18 cellular contexts compared by ENCODE assay signal in the genomic region with DNA sequence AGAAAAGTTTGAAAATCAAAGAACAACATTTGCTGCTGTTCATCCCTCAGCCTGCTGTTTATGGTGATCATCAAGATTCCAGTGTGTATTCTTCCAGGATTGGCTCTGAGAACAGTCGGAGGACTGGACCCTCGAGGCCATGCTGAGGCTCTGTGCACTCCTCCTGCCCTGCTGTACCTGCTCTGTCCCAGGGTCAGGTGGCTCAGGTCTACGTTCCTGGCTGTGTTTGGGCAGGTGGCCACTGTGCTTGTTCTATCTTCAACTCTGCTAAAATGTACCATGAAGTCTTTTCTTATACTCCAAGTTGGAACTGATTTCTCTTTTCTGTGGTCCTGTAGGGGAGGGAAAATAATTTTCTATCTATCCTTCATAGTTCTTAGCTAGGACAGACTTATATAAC.
A peak's percentile ranks its signal among the peaks of the same experiment; 100 is the strongest.
DNase-seq lines count a peak whose midpoint lies in the region; ATAC-seq, FAIRE-seq and TF ChIP-seq lines count a peak whose summit lies in the region.
"Had no signal": no experiment of that assay in that cellular context is flagged by ENCODE, and none has a peak within 500 bp of the region (broad histone marks: within the 10 kb centered on the region; RNA-seq: fewer than 3 reads in every experiment).

No MANE protein-coding gene starts in this region.

- ATAC-seq in CD4-positive, alpha-beta T cell (ENCODE audit: poor library complexity): no peak
- ATAC-seq in effector memory CD8-positive, alpha-beta T cell (replicated peaks): no peak

- peak overlapping the region; percentile 97 for H2BK5ac ChIP-seq in H1 (ENCODE audit: low read depth, low read length)

- H3K9me3 Mint-ChIP-seq in neural progenitor cell (no peaks in the 10 kb centered on the region), progenitor cell of endocrine pancreas (ENCODE audit: low read depth) (peaks cover 6% of the 10 kb centered on the region)
- peaks cover 2% of the 10 kb centered on the region for H3K9me3 Mint-ChIP-seq in CD4-positive, alpha-beta T cell
- H3K9me3 Mint-ChIP-seq in effector memory CD8-positive, alpha-beta T cell: no peaks in the 10 kb centered on the region

- H3K27me3 ChIP-seq in HUES6 (ENCODE audit: control insufficient read depth, insufficient read depth, low read length): no peaks in the 10 kb centered on the region
- no peaks in the 10 kb centered on the region for H3K27me3 ChIP-seq in H1 (replicated peaks in 1 of 4; ENCODE audit: control insufficient read depth in 3 of 4, extremely low read depth in 1 of 4, insufficient read depth in 3 of 4, low read length in 3 of 4)
- H3K27me3 ChIP-seq in neural progenitor cell: no peaks in the 10 kb centered on the region
- no peaks in the 10 kb centered on the region for H3K27me3 ChIP-seq in CD4-positive, alpha-beta T cell (ENCODE audit: control insufficient read depth, insufficient read depth, low read length)
- H3K27me3 ChIP-seq: BE2C had no signal

- DNase-seq in H1 (ENCODE audit: low read depth in 1 of 2, low spot score in 2 of 2) (no peak), neural progenitor cell (ENCODE audit: low spot score) (no peak), progenitor cell of endocrine pancreas (ENCODE audit: low spot score, unreplicated experiment) (no peak)
- no peak for DNase-seq in CD4-positive, alpha-beta T cell
- DNase-seq in effector memory CD8-positive, alpha-beta T cell: no peak
- no peak for DNase-seq in activated CD4-positive, CD25-positive, alpha-beta regulatory T cell (lab: John Stamatoyannopoulos, UW)
- DNase-seq: ACHN; BE2C; C1 segment of cervical spinal cord; Caco-2; CD4-positive, CD25-positive, alpha-beta regulatory T cell; DMS79 treated with DMSO at 0.1 percent for 48 hours; GF-D8; HCEC 1CT; KG1 had no signal

- H3K4me3 Mint-ChIP-seq in neural progenitor cell (no peak overlapping the region), progenitor cell of endocrine pancreas (ENCODE audit: low read depth) (no peak overlapping the region)
- H3K4me3 Mint-ChIP-seq in CD4-positive, alpha-beta T cell: no peak overlapping the region
- no peak overlapping the region for H3K4me3 Mint-ChIP-seq in effector memory CD8-positive, alpha-beta T cell
- H3K4me3 Mint-ChIP-seq: CD4-positive, CD25-positive, alpha-beta regulatory T cell had no signal

- no peak overlapping the region; the same call in 1 of the 2 replicates for H2BK15ac ChIP-seq in H1 (ENCODE audit: low read length)

- peak overlapping the region; percentile 98; the same call in 1 of the 2 replicates for H2BK20ac ChIP-seq in H1 (ENCODE audit: low read length)

- TF ChIP-seq POLR2A in H1 (IDR thresholded peaks at IDR 0.05; ENCODE audit: control extremely low read depth in 1 of 2, low read depth in 2 of 2, low read length in 2 of 2): no peak

- peak overlapping the region; percentile 92; the same call in 1 of the 2 replicates for H2BK12ac ChIP-seq in H1 (ENCODE audit: low read depth, low read length)

- H3K27ac ChIP-seq in HUES6 (ENCODE audit: low read depth, low read length) (peak overlapping the region; percentile 77; the same call in 1 of the 2 replicates), H1 (ENCODE audit: low read depth, low read length) (no peak overlapping the region), neural progenitor cell (no peak overlapping the region)
- H3K27ac ChIP-seq in CD4-positive, alpha-beta T cell (ENCODE audit: low read depth, low read length): no peak overlapping the region

- no peaks in the 10 kb centered on the region for H3K79me1 ChIP-seq in H1 (ENCODE audit: low read depth, low read length)

- H3K79me2 ChIP-seq in H1 (ENCODE audit: control insufficient read depth in 1 of 2, insufficient read depth in 2 of 2, low read length in 2 of 2) (no peaks in the 10 kb centered on the region), neural progenitor cell (ENCODE audit: low read depth) (no peaks in the 10 kb centered on the region)

- no peak overlapping the region for H3K9ac ChIP-seq in HUES6 (ENCODE audit: low read length)
- no peak overlapping the region for H3K9ac ChIP-seq in H1 (replicated peaks in 1 of 4; ENCODE audit: extremely low read depth in 1 of 4, low read depth in 3 of 4, low read length in 3 of 4)
- H3K9ac ChIP-seq in neural progenitor cell: no peak overlapping the region

- peak overlapping the region; percentile 45 for H4K91ac ChIP-seq in H1 (replicated peaks; ENCODE audit: insufficient read length, low read length)

- peak overlapping the region; percentile 17 for H3K4ac ChIP-seq in H1 (replicated peaks; ENCODE audit: insufficient read length, low read depth, low read length)

- H3K4me3 ChIP-seq in HUES6 (ENCODE audit: low read depth, low read length): no peak overlapping the region
- no peak overlapping the region for H3K4me3 ChIP-seq in H1 (ENCODE audit: extremely low read depth in 1 of 4, insufficient read depth in 2 of 4, low read depth in 3 of 4, low read length in 4 of 4)
- H3K4me3 ChIP-seq in neural progenitor cell: no peak overlapping the region

- H4K8ac ChIP-seq in H1 (ENCODE audit: extremely low read depth, insufficient read depth, low read length): no peak overlapping the region

- intact Hi-C loops in CD4-positive, alpha-beta T cell (cut with DNase I, micrococcal nuclease): no loop called here

- H3K56ac ChIP-seq in H1 (replicated peaks; ENCODE audit: insufficient read length, low read depth, low read length): no peak overlapping the region

- H3K9me3 ChIP-seq in HUES6 (ENCODE audit: control insufficient read depth, insufficient read depth, low read depth, low read length) (peaks cover 4% of the 10 kb centered on the region), H1 (ENCODE audit: insufficient read depth in 2 of 2, low read depth in 1 of 2, low read length in 1 of 2) (0 out of 4 replicates have a peak, but pooled peaks cover under 1 to 1% of the 10 kb centered on the region in 2 experiments), neural progenitor cell (ENCODE audit: low read depth) (no peaks in the 10 kb centered on the region)
- H3K9me3 ChIP-seq in CD4-positive, alpha-beta T cell (ENCODE audit: control insufficient read depth, low read length): no peaks in the 10 kb centered on the region
- H3K9me3 ChIP-seq: BE2C, Caco-2 had no signal

- TF ChIP-seq EP300 in H1 (IDR thresholded peaks at IDR 0.05; ENCODE audit: borderline replicate concordance in 1 of 2, low read depth in 2 of 2, low read length in 2 of 2): no peak

- FAIRE-seq in H1 (lab: Jason Lieb, UNC): no peak
- FAIRE-seq: A204.1, D721Med had no signal

- TF ChIP-seq CTCF in H1 (IDR thresholded peaks at IDR 0.05; ENCODE audit: control extremely low read depth in 1 of 3, insufficient read depth in 1 of 3, low read depth in 1 of 3, low read length in 3 of 3) (no peak), neural progenitor cell (IDR thresholded peaks at IDR 0.05) (no peak), progenitor cell of endocrine pancreas (IDR thresholded peaks at IDR 0.05; ENCODE audit: unreplicated experiment) (no peak)
- no peak for TF ChIP-seq CTCF in CD4-positive, alpha-beta T cell (IDR thresholded peaks at IDR 0.05)

- TF ChIP-seq RAD21 in H1 (IDR thresholded peaks at IDR 0.05 in 1 of 2, conservative IDR thresholded peaks at IDR 0.05 in 1 of 2; ENCODE audit: low read depth in 2 of 2, low read length in 2 of 2): no peak

- peak overlapping the region; percentile 2 for H4K5ac ChIP-seq in H1 (ENCODE audit: insufficient read length, low read depth, low read length)

- H3K36me3 Mint-ChIP-seq in neural progenitor cell: no peaks in the 10 kb centered on the region
- no peaks in the 10 kb centered on the region for H3K36me3 Mint-ChIP-seq in progenitor cell of endocrine pancreas (ENCODE audit: insufficient read depth)
- no peaks in the 10 kb centered on the region for H3K36me3 Mint-ChIP-seq in CD4-positive, alpha-beta T cell (ENCODE audit: low read depth)
- no peaks in the 10 kb centered on the region for H3K36me3 Mint-ChIP-seq in effector memory CD8-positive, alpha-beta T cell (ENCODE audit: insufficient read depth)
- H3K36me3 Mint-ChIP-seq: CD4-positive, CD25-positive, alpha-beta regulatory T cell had no signal

- peaks cover 2% of the 10 kb centered on the region for H3K27me3 Mint-ChIP-seq in neural progenitor cell (ENCODE audit: insufficient read depth, low read depth)
- no peaks in the 10 kb centered on the region for H3K27me3 Mint-ChIP-seq in progenitor cell of endocrine pancreas
- peaks cover 17% of the 10 kb centered on the region for H3K27me3 Mint-ChIP-seq in CD4-positive, alpha-beta T cell
- peaks cover 0 to 10% of the 10 kb centered on the region in 2 donors for H3K27me3 Mint-ChIP-seq in effector memory CD8-positive, alpha-beta T cell

- H3K27ac Mint-ChIP-seq in neural progenitor cell (no peak overlapping the region), progenitor cell of endocrine pancreas (peak overlapping the region; percentile 76)
- H3K27ac Mint-ChIP-seq in CD4-positive, alpha-beta T cell: no peak overlapping the region
- H3K27ac Mint-ChIP-seq in effector memory CD8-positive, alpha-beta T cell: no peak overlapping the region
- H3K27ac Mint-ChIP-seq: CD4-positive, CD25-positive, alpha-beta regulatory T cell had no signal

- H3K4me2 ChIP-seq in H1 (ENCODE audit: insufficient read depth in 1 of 2, low read depth in 2 of 2, low read length in 2 of 2) (no peak overlapping the region), neural progenitor cell (peak overlapping the region; percentile 65)

- no peak overlapping the region for H3K23ac ChIP-seq in H1 (ENCODE audit: insufficient read length)

- peak overlapping the region; percentile 76; the same call in 1 of the 2 replicates for H3K18ac ChIP-seq in H1 (ENCODE audit: extremely low read depth, low read length)

- no peak overlapping the region for H3K14ac ChIP-seq in H1 (ENCODE audit: insufficient read length)

- H3K4me1 ChIP-seq in HUES6 (ENCODE audit: control insufficient read depth, insufficient read depth, low read length) (peaks cover 42% of the 10 kb centered on the region), H1 (replicated peaks in 1 of 4; ENCODE audit: control insufficient read depth in 3 of 4, insufficient read depth in 4 of 4, low read length in 3 of 4) (peaks cover 6 to 19% (median 17%) of the 10 kb centered on the region in 4 experiments; a peak in 6 of 7 replicates), neural progenitor cell (peaks cover 27% of the 10 kb centered on the region)
- H3K4me1 ChIP-seq: Caco-2 had no signal

- no peaks in the 10 kb centered on the region for H3K36me3 ChIP-seq in HUES6 (ENCODE audit: control insufficient read depth, insufficient read depth, low read length)
- H3K36me3 ChIP-seq in H1 (ENCODE audit: control insufficient read depth in 2 of 4, insufficient read depth in 4 of 4, low read length in 3 of 4): no peaks in the 10 kb centered on the region
- H3K36me3 ChIP-seq in neural progenitor cell: no peaks in the 10 kb centered on the region
- H3K36me3 ChIP-seq: BE2C had no signal

- no peaks in the 10 kb centered on the region for H3K23me2 ChIP-seq in H1 (ENCODE audit: low read depth, low read length)

- 91% methylated on average over 3 of the region's 3 CpGs; no CpG with 5 or more reads in 1 of the 2 experiments for WGBS in H1 (ENCODE audit: extremely low coverage in 1 of 2, insufficient coverage in 1 of 2, insufficient read length in 1 of 2, insufficient replicate concordance in 2 of 2, low coverage in 1 of 2, low lambda C conversion rate in 2 of 2, missing lambda C conversion rate in 1 of 2), 2 experiments

- no peak overlapping the region for H2AK5ac ChIP-seq in H1 (ENCODE audit: low read depth, low read length)

- peaks cover 29% of the 10 kb centered on the region for H3F3A ChIP-seq in neural progenitor cell (ENCODE audit: low read depth)

- H4K20me1 ChIP-seq in H1 (replicated peaks in 1 of 2; ENCODE audit: control insufficient read depth in 1 of 2, insufficient read depth in 2 of 2, low read length in 2 of 2) (no peaks in the 10 kb centered on the region), neural progenitor cell (ENCODE audit: low read depth) (no peaks in the 10 kb centered on the region)

- CTCF ChIA-PET in H1 (lab: Charles Lee; ENCODE audit: partially characterized antibody): no interaction called here
- CTCF ChIA-PET in CD4-positive, alpha-beta T cell (lab: Charles Lee): no interaction called here

- peak overlapping the region; percentile 39 for H2BK120ac ChIP-seq in H1 (replicated peaks; ENCODE audit: low read depth, low read length)

- H2AFZ ChIP-seq in H1 (ENCODE audit: low read length) (no peak overlapping the region), neural progenitor cell (replicated peaks) (no peak overlapping the region)

- POLR2A ChIA-PET in H1 (lab: Charles Lee; ENCODE audit: partially characterized antibody): no interaction called here
- POLR2A ChIA-PET in CD4-positive, alpha-beta T cell (lab: Charles Lee): no interaction called here

- H3K4me1 Mint-ChIP-seq in neural progenitor cell (peaks cover 34% of the 10 kb centered on the region), progenitor cell of endocrine pancreas (ENCODE audit: low read depth) (peaks cover 51% of the 10 kb centered on the region)
- H3K4me1 Mint-ChIP-seq in CD4-positive, alpha-beta T cell (ENCODE audit: low read depth): no peaks in the 10 kb centered on the region
- no peaks in the 10 kb centered on the region for H3K4me1 Mint-ChIP-seq in effector memory CD8-positive, alpha-beta T cell (ENCODE audit: low read depth in 2 of 2)
- H3K4me1 Mint-ChIP-seq: CD4-positive, CD25-positive, alpha-beta regulatory T cell had no signal
